Comparison of ENCODE assay signal across 8 cellular contexts in the genomic region with DNA sequence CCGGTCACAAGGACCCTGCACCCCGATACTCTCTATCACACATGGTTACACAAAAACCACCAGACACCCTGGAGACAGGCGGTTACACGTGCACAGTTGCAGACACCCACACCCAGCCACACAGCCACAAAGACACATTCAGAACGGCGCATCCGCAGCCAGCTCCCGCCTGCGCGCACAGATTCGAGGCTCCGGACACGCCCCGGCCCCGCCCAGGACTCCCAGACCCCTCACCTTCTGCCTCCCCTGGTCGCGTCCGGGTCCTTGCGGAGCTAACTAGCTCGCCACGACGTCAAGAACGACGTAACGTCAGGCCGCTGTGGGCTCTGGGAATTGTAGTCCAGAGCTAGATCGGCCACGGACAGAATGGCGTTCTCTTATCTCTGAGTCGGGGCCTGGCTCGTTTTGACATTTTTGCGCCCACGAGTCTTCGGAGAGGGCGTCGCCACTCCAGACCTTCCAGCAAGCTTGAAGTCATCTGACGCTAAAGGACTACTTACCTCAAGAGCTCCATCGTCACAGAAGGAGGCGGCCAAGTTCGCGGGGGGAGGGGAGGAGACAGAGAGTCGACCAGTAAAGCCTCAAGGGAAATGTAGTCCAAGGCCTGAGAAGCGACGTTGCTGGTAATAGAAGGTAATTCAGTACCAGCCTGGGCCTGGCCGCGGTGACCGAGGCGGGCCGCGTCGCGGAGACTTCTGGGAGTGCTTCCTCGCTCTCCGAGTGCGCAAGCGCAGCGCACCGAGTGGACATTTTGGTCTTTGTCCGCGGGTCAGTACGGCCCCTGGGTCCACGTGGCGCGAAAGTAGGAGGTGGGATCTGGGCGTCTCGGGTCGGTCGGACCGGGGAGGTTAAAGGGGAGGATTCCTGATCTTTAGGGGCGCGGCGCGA.
A peak's percentile ranks its signal among the peaks of the same experiment; 100 is the strongest.
DNase-seq lines count a peak whose midpoint lies in the region; ATAC-seq and TF ChIP-seq lines count a peak whose summit lies in the region.

A gene (plus strand): TSS at position 719 of the 888 bp plus-strand sequence. CDS start 21,335 bp downstream, outside the sequence.
A gene (minus strand): TSS at position 278 of the 888 bp plus-strand sequence. CDS start 12,680 bp downstream, outside the sequence.

- ATAC-seq in GM18517 (IDR thresholded peaks at IDR 0.05; ENCODE audit: unreplicated experiment) (peak; percentile 85), HG03025 (IDR thresholded peaks at IDR 0.05; ENCODE audit: low FRiP score, unreplicated experiment) (peak; percentile 83)

- TF ChIP-seq CTCF in 22Rv1 (IDR thresholded peaks at IDR 0.05) (no peak), astrocyte of the spinal cord (IDR thresholded peaks at IDR 0.05; ENCODE audit: low read depth, low read length) (no peak)

- DNase-seq in NCI-H2029 treated with DMSO at 0.1 percent for 48 hours (lab: John Stamatoyannopoulos, UW), result peak; percentile 99
- peak; percentile 97 for DNase-seq in T1000 (lab: John Stamatoyannopoulos, UW)
- peak; percentile 99 for DNase-seq in astrocyte of the spinal cord (ENCODE audit: low read depth, low spot score)
- DNase-seq in hypothalamus (lab: John Stamatoyannopoulos, UW), result peak; percentile 91 to 100 (median 98)
- DNase-seq in retina, result peak; percentile 100

- H3K4me3 ChIP-seq in astrocyte of the spinal cord (ENCODE audit: low read depth, low read length), result peak within 1 kb of the TSS; percentile 83

- peak within 1 kb of the TSS; percentile 90 for H3K27ac ChIP-seq in 22Rv1

- in situ Hi-C loops in astrocyte of the spinal cord (cut with HindIII; ENCODE audit: low sequenced_read_pairs), result no loop called here

Comparison
In these comparisons a context has a peak if more than half of its experiments do, and no peak if none do; other contexts are left out.
1. Peak in every context shown above with its lines: DNase-seq, ATAC-seq, H3K4me3 ChIP-seq and H3K27ac ChIP-seq.